Comparison of ENCODE assay signal across 21 cellular contexts in genomic region chr17:29949708-29950107, GRCh38. TPM values are rescaled to one million over a fixed set of nuclear protein-coding genes. Genes with fewer than 3 reads are reported as not detected.
A peak's percentile ranks its signal among the peaks of the same experiment; 100 is the strongest.
DNase-seq lines count a peak whose midpoint lies in the region; ATAC-seq and TF ChIP-seq lines count a peak whose summit lies in the region.
"Had no signal": no experiment of that assay in that cellular context is flagged by ENCODE, and none has a peak within 500 bp of the region (broad histone marks: within the 10 kb centered on the region; RNA-seq: fewer than 3 reads in every experiment).

No MANE protein-coding gene starts in this region.

- peaks cover 7 to 18% (median 13%) of the 10 kb centered on the region in 7 donors for H3K9me3 Mint-ChIP-seq in naive B cell
- H3K9me3 Mint-ChIP-seq: natural killer cell treated with Interleukin-12 subunit alpha and Interleukin-12 subunit beta and Interleukin-15 and Interleukin-18, amount 100 ng/mL, for 72 hours had no signal

- TF ChIP-seq CTCF in breast epithelium (IDR thresholded peaks at IDR 0.05), result no peak

- ATAC-seq in naive B cell (ENCODE audit: low read depth in 2 of 2) (no peak), GM18907 (IDR thresholded peaks at IDR 0.05; ENCODE audit: unreplicated experiment) (no peak), GM19455 (IDR thresholded peaks at IDR 0.05; ENCODE audit: unreplicated experiment) (no peak)
- ATAC-seq: natural killer cell treated with Interleukin-12 subunit alpha and Interleukin-12 subunit beta and Interleukin-15 and Interleukin-18, amount 100 ng/mL, for 72 hours had no signal

- peak overlapping the region in 4 of 6 donors; percentile 41 to 87 (median 74) for H3K27ac Mint-ChIP-seq in naive B cell
- H3K27ac Mint-ChIP-seq: CD4-positive, CD25-positive, alpha-beta regulatory T cell had no signal

- peaks cover 0 to 7% of the 10 kb centered on the region in 2 donors for H3K9me3 ChIP-seq in breast epithelium

- DNase-seq in DMS53 (lab: John Stamatoyannopoulos, UW) (peak; percentile 71), DMS53 treated with DMSO at 0.1 percent for 48 hours (lab: John Stamatoyannopoulos, UW; ENCODE audit: unreplicated experiment) (no peak), NCI-H146 treated with DMSO at 0.1 percent for 48 hours (lab: John Stamatoyannopoulos, UW; ENCODE audit: unreplicated experiment) (peak; percentile 25), NCI-H748 treated with DMSO at 0.1 percent for 48 hours (lab: John Stamatoyannopoulos, UW) (peak; percentile 60), naive B cell (no peak), breast epithelium (ENCODE audit: low spot score in 2 of 2) (no peak)
- DNase-seq: activated CD4-positive, alpha-beta T cell treated with anti-CD3 and anti-CD28 coated beads for 48 hours; activated gamma-delta T cell; amygdala; CD4-positive, CD25-positive, alpha-beta regulatory T cell; central memory CD4-positive, alpha-beta T cell; effector CD4-positive, alpha-beta T cell; kidney; mesenchymal stem cell; spleen had no signal

- no peak overlapping the region for H3K27ac ChIP-seq in breast epithelium
- H3K27ac ChIP-seq: 22Rv1, SJSA1, tibial nerve had no signal

- peak overlapping the region in 2 of 8 donors; percentile 33 to 51 for H3K4me3 Mint-ChIP-seq in naive B cell
- H3K4me3 Mint-ChIP-seq: CD4-positive, CD25-positive, alpha-beta regulatory T cell; natural killer cell treated with Interleukin-12 subunit alpha and Interleukin-12 subunit beta and Interleukin-15 and Interleukin-18, amount 100 ng/mL, for 72 hours had no signal

- TF ChIP-seq POLR2A in breast epithelium (IDR thresholded peaks at IDR 0.05), result no peak

- no peaks in the 10 kb centered on the region for H3K36me3 ChIP-seq in breast epithelium
- H3K36me3 ChIP-seq: SJSA1, spleen, tibial nerve had no signal

- H3K27me3 ChIP-seq in breast epithelium, result no peaks in the 10 kb centered on the region
- H3K27me3 ChIP-seq: SJSA1, spleen, tibial nerve had no signal

- intact Hi-C loops in breast epithelium (cut with DNase I; ENCODE audit: low total_unique reads), result no loop called here

- H3K4me3 ChIP-seq in breast epithelium, result no peak overlapping the region
- H3K4me3 ChIP-seq: SJSA1, tibial nerve had no signal

- no peaks in the 10 kb centered on the region for H3K27me3 Mint-ChIP-seq in naive B cell
- H3K27me3 Mint-ChIP-seq: CD4-positive, CD25-positive, alpha-beta regulatory T cell; natural killer cell treated with Interleukin-12 subunit alpha and Interleukin-12 subunit beta and Interleukin-15 and Interleukin-18, amount 100 ng/mL, for 72 hours had no signal

- H3K36me3 Mint-ChIP-seq in naive B cell, result peaks cover 15% of the 10 kb centered on the region in 2 donors
- H3K36me3 Mint-ChIP-seq: CD4-positive, CD25-positive, alpha-beta regulatory T cell; natural killer cell treated with Interleukin-12 subunit alpha and Interleukin-12 subunit beta and Interleukin-15 and Interleukin-18, amount 100 ng/mL, for 72 hours had no signal

- no peaks in the 10 kb centered on the region for H3K4me1 ChIP-seq in breast epithelium
- H3K4me1 ChIP-seq: SJSA1, tibial nerve had no signal

- peaks cover 23 to 45% (median 40%) of the 10 kb centered on the region in 3 donors for H3K4me1 Mint-ChIP-seq in naive B cell

RNA-seq across cellular contexts. Expression of gene EFCAB5, which starts 8.3 kb away (rescaled TPM):
- 1 to 10 TPM in 4 of 6 donors, under 1 TPM in 1, not detected in 1; 0.88 to 2.6 (median 1.6) TPM for polyA plus RNA-seq in naive B cell (ENCODE audit: low read depth in 6 of 6)
- under 1 TPM in 2 of 3 donors, not detected in 1; 0.29 to 0.80 TPM for total RNA-seq in breast epithelium

RNA-seq across cellular contexts. Expression of gene SSH2, which starts 19.7 kb away (rescaled TPM):
- 10 to 100 TPM; 46.3 to 96.7 (median 65.5) TPM for polyA plus RNA-seq in naive B cell (ENCODE audit: low read depth in 6 of 6)
- total RNA-seq in breast epithelium, result 10 to 100 TPM; 23.0 to 64.2 (median 25.9) TPM

Comparison
In these comparisons a context has a peak if more than half of its experiments do, and no peak if none do; other contexts are left out.
1. DNase-seq: peak in DMS53 (single experiment), NCI-H146 treated with DMSO at 0.1 percent for 48 hours (single experiment) and NCI-H748 treated with DMSO at 0.1 percent for 48 hours (single experiment); none in DMS53 treated with DMSO at 0.1 percent for 48 hours (single experiment), naive B cell (single experiment) and breast epithelium (0 of 2).